In genomic region chr21:14645702-14646101, GRCh38 we compare ENCODE assay signal across 1 cellular context.
TF ChIP-seq lines count a peak whose summit lies in the region.

No MANE protein-coding gene starts in this region.

TF ChIP-seq in K562, 482 proteins besides CTCF, POLR2A, EP300 and RAD21 (continued from another document):
- TF ChIP-seq MLLT1 (IDR thresholded peaks at IDR 0.05) (0 out of 4 replicates have a peak, but pooled peaks of 1 of the 2 experiments have one; percentile 36), HDGF (IDR thresholded peaks at IDR 0.05) (no peak), SMARCE1 (IDR thresholded peaks at IDR 0.05) (no peak), ZNF143 (CRISPR knock-in tag; IDR thresholded peaks at IDR 0.05) (no peak)
TF ChIP-seq in K562: peak in this region for 11.
